ENCODE assay signal across 22 cellular contexts in the genomic region with DNA sequence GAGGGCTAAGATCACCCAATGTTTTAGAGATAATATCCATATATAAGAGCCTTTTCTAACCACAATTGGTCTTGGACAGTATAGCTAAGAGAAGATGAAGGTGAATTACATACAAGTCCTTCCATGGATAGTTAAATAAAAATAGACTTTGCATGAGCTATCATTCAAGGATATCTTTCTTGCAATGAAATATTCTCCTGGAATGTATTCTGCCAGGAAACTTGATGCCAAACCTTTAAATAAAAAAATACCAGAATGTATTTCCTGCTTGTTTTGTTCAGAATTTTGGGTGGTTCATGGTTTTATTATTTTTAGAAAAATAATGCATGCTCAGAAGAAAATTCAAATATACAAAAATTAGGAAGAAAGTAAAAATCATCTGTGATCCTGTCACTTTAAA.
DNase-seq lines count a peak whose midpoint lies in the region; ATAC-seq and TF ChIP-seq lines count a peak whose summit lies in the region.
"Had no signal": no experiment of that assay in that cellular context is flagged by ENCODE, and none has a peak within 500 bp of the region (broad histone marks: within the 10 kb centered on the region; RNA-seq: fewer than 3 reads in every experiment).

No MANE protein-coding gene starts in this region.

- no peaks in the 10 kb centered on the region for H3K9me3 Mint-ChIP-seq in CD4-positive, CD25-positive, alpha-beta regulatory T cell
- peaks cover 5% of the 10 kb centered on the region for H3K9me3 Mint-ChIP-seq in chondrocyte (ENCODE audit: low read depth)
- H3K9me3 Mint-ChIP-seq: CD4-positive, alpha-beta T cell; HFFc6 had no signal

- H3K4me1 ChIP-seq in CD4-positive, CD25-positive, alpha-beta regulatory T cell (ENCODE audit: control insufficient read depth, insufficient read depth, low read length, poor library complexity, severe bottlenecking), result peaks cover 27% of the 10 kb centered on the region
- H3K4me1 ChIP-seq in OCI-LY3 (ENCODE audit: low read length) (peaks cover 38% of the 10 kb centered on the region), osteoblast (ENCODE audit: insufficient read depth, low read length) (peaks cover 40% of the 10 kb centered on the region)

- no peak overlapping the region for H3K27ac ChIP-seq in CD4-positive, CD25-positive, alpha-beta regulatory T cell (ENCODE audit: insufficient read depth, low read length, poor library complexity, severe bottlenecking)
- H3K27ac ChIP-seq in OCI-LY3 (ENCODE audit: low read length), result no peak overlapping the region
- peak overlapping the region; percentile 34 for H3K27ac ChIP-seq in osteoblast (ENCODE audit: low read depth, low read length)
- H3K27ac ChIP-seq: BLaER1, HL-60, SJCRH30 had no signal

- TF ChIP-seq CTCF in OCI-LY3 (IDR thresholded peaks at IDR 0.05; ENCODE audit: low read depth, low read length), result no peak
- TF ChIP-seq CTCF in chondrocyte (IDR thresholded peaks at IDR 0.05), result no peak
- no peak for TF ChIP-seq CTCF in osteoblast (IDR thresholded peaks at IDR 0.05; ENCODE audit: extremely low read depth, low read depth, low read length)

- H3K79me2 ChIP-seq in OCI-LY3 (ENCODE audit: low read length) (no peaks in the 10 kb centered on the region), osteoblast (ENCODE audit: insufficient read depth, low read length) (peaks cover 42% of the 10 kb centered on the region)

- H3K4me1 Mint-ChIP-seq in CD4-positive, CD25-positive, alpha-beta regulatory T cell, result peaks cover 25 to 59% (median 37%) of the 10 kb centered on the region in 4 donors
- peaks cover 60% of the 10 kb centered on the region for H3K4me1 Mint-ChIP-seq in chondrocyte (ENCODE audit: low read depth)

- H3K4me3 Mint-ChIP-seq in CD4-positive, CD25-positive, alpha-beta regulatory T cell, result no peak overlapping the region
- no peak overlapping the region for H3K4me3 Mint-ChIP-seq in chondrocyte (ENCODE audit: unreplicated experiment)
- H3K4me3 Mint-ChIP-seq: CD4-positive, alpha-beta T cell; HFFc6 had no signal

- no peak overlapping the region for H3K4me3 ChIP-seq in CD4-positive, CD25-positive, alpha-beta regulatory T cell (ENCODE audit: low read depth, low read length)
- no peak overlapping the region for H3K4me3 ChIP-seq in OCI-LY3 (ENCODE audit: low read length)
- no peak overlapping the region for H3K4me3 ChIP-seq in osteoblast (ENCODE audit: insufficient read depth, low read length)
- H3K4me3 ChIP-seq: BLaER1, HAP-1, SJCRH30 had no signal

- H3K9ac ChIP-seq in OCI-LY3 (ENCODE audit: low read length), result no peak overlapping the region
- H3K9ac ChIP-seq: BLaER1 had no signal

- H4K20me1 ChIP-seq in OCI-LY3 (ENCODE audit: insufficient read depth, low read length), result no peaks in the 10 kb centered on the region
- H4K20me1 ChIP-seq in osteoblast (ENCODE audit: insufficient read depth, low read length), result peaks cover 4% of the 10 kb centered on the region
- H4K20me1 ChIP-seq: BLaER1 had no signal

- H3K4me2 ChIP-seq in OCI-LY3 (ENCODE audit: low read length) (0 out of 2 replicates have a peak overlapping the region, but pooled peaks have one; percentile 20), osteoblast (ENCODE audit: insufficient read depth, low read length) (no peak overlapping the region)
- H3K4me2 ChIP-seq: BLaER1 had no signal

- peaks cover 2% of the 10 kb centered on the region for H3K36me3 ChIP-seq in CD4-positive, CD25-positive, alpha-beta regulatory T cell (ENCODE audit: control insufficient read depth, insufficient read depth, low read length)
- H3K36me3 ChIP-seq in OCI-LY3 (replicated peaks; ENCODE audit: low read depth, low read length) (peaks cover 3% of the 10 kb centered on the region), osteoblast (ENCODE audit: insufficient read depth, low read length) (peaks cover 3% of the 10 kb centered on the region)
- H3K36me3 ChIP-seq: SJCRH30 had no signal

- peaks cover 14% of the 10 kb centered on the region for H3K36me3 Mint-ChIP-seq in CD4-positive, CD25-positive, alpha-beta regulatory T cell
- H3K36me3 Mint-ChIP-seq in chondrocyte (ENCODE audit: low read depth), result peaks cover 3% of the 10 kb centered on the region

- H2AFZ ChIP-seq in OCI-LY3 (ENCODE audit: low read depth, low read length) (no peak overlapping the region), osteoblast (ENCODE audit: low read length) (no peak overlapping the region)

- H3K27me3 Mint-ChIP-seq in CD4-positive, CD25-positive, alpha-beta regulatory T cell, result no peaks in the 10 kb centered on the region
- no peaks in the 10 kb centered on the region for H3K27me3 Mint-ChIP-seq in chondrocyte (ENCODE audit: low read depth)
- H3K27me3 Mint-ChIP-seq: CD4-positive, alpha-beta T cell had no signal

- H3K9me3 ChIP-seq in CD4-positive, CD25-positive, alpha-beta regulatory T cell (ENCODE audit: control insufficient read depth in 2 of 2, low read length in 2 of 2), result no peaks in the 10 kb centered on the region
- H3K9me3 ChIP-seq in OCI-LY3 (ENCODE audit: insufficient read depth, low read length) (no peaks in the 10 kb centered on the region), osteoblast (ENCODE audit: low read depth, low read length) (no peaks in the 10 kb centered on the region)
- H3K9me3 ChIP-seq: BLaER1, HAP-1, SJCRH30 had no signal

- H3K27ac Mint-ChIP-seq in CD4-positive, CD25-positive, alpha-beta regulatory T cell, result peak overlapping the region in 2 of 3 donors; percentile 2 to 3
- peak overlapping the region; percentile 61 for H3K27ac Mint-ChIP-seq in chondrocyte (ENCODE audit: unreplicated experiment)
- H3K27ac Mint-ChIP-seq: HFFc6 had no signal

- DNase-seq in CD4-positive, CD25-positive, alpha-beta regulatory T cell, result no peak
- DNase-seq in chondrocyte (ENCODE audit: low spot score) (no peak), osteoblast (ENCODE audit: insufficient read length, low spot score, missing footprints) (peak; percentile 23), islet precursor cell (no peak), DMS153 treated with DMSO at 0.1 percent for 48 hours (lab: John Stamatoyannopoulos, UW; ENCODE audit: unreplicated experiment) (no peak)
- DNase-seq: CD4-positive, alpha-beta T cell; GOT3; HFFc6; NCI-H1092 treated with DMSO at 0.1 percent for 48 hours; NCI-H1436; NCI-H187 treated with DMSO at 0.1 percent for 48 hours; NCI-H2107; NCI-H748 treated with DMSO at 0.1 percent for 48 hours; PC-3 had no signal

- ATAC-seq in CD4-positive, CD25-positive, alpha-beta regulatory T cell (ENCODE audit: low read depth in 2 of 2), result no peak
- no peak for ATAC-seq in HG03095 (IDR thresholded peaks at IDR 0.05; ENCODE audit: unreplicated experiment)
- no peak for ATAC-seq in GM19035 (IDR thresholded peaks at IDR 0.05; ENCODE audit: unreplicated experiment)
- ATAC-seq: PC-3, Right ventricle myocardium inferior had no signal

- no peaks in the 10 kb centered on the region for H3K27me3 ChIP-seq in CD4-positive, CD25-positive, alpha-beta regulatory T cell (ENCODE audit: control insufficient read depth, insufficient read depth, low read length)
- no peaks in the 10 kb centered on the region for H3K27me3 ChIP-seq in OCI-LY3 (ENCODE audit: low read depth, low read length)
- no peaks in the 10 kb centered on the region for H3K27me3 ChIP-seq in osteoblast (ENCODE audit: insufficient read depth, low read length)
- H3K27me3 ChIP-seq: BLaER1, SJCRH30 had no signal
